In genomic region chr4:15233626-15234025, GRCh38 we compare ENCODE assay signal across 8 cellular contexts.
DNase-seq lines count a peak whose midpoint lies in the region; ATAC-seq, FAIRE-seq and TF ChIP-seq lines count a peak whose summit lies in the region.

No MANE protein-coding gene starts in this region.

- POLR2A ChIA-PET in SK-N-SH (lab: Yijun Ruan, JAX) = no interaction called here

- H2AFZ ChIP-seq in astrocyte (ENCODE audit: low read depth, low read length) (peak overlapping the region; percentile 31), SK-N-SH (ENCODE audit: low read depth) (no peak overlapping the region)

- H3K79me2 ChIP-seq in astrocyte (ENCODE audit: insufficient read depth, low read length) (no peaks in the 10 kb centered on the region), SK-N-SH (ENCODE audit: insufficient read depth) (no peaks in the 10 kb centered on the region)

- TF ChIP-seq CTCF in GM13976 (IDR thresholded peaks at IDR 0.05; ENCODE audit: borderline replicate concordance, control extremely low read depth, extremely low read depth, insufficient read depth, missing control alignments) (no peak), astrocyte (IDR thresholded peaks at IDR 0.05; ENCODE audit: insufficient read depth, low read depth, low read length) (no peak), SK-N-SH (IDR thresholded peaks at IDR 0.05) (no peak)

- no peaks in the 10 kb centered on the region for H3K9me2 ChIP-seq in SK-N-SH

- H3K4me2 ChIP-seq in astrocyte (ENCODE audit: low read length) (peak overlapping the region; percentile 78), SK-N-SH (no peak overlapping the region)

- 93% methylated on average over 5 of the region's 5 CpGs for WGBS in SK-N-SH (ENCODE audit: low lambda C conversion rate)

- H3F3A ChIP-seq in SK-N-SH (replicated peaks; ENCODE audit: insufficient read depth) = peaks cover 10% of the 10 kb centered on the region

- H3K27me3 ChIP-seq in astrocyte (ENCODE audit: insufficient read depth, low read length) (peaks cover 4% of the 10 kb centered on the region), rectal smooth muscle tissue (ENCODE audit: control insufficient read depth, insufficient read depth, low read length) (no peaks in the 10 kb centered on the region), SK-N-SH (ENCODE audit: insufficient read depth) (no peaks in the 10 kb centered on the region)

- TF ChIP-seq RAD21 in SK-N-SH (IDR thresholded peaks at IDR 0.05; ENCODE audit: low read length) = no peak

- H3K4me1 Mint-ChIP-seq in astrocyte (ENCODE audit: low read depth, unreplicated experiment) = peaks cover 47% of the 10 kb centered on the region

- no peak for TF ChIP-seq EP300 in SK-N-SH (IDR thresholded peaks at IDR 0.05; ENCODE audit: borderline replicate concordance in 1 of 2, low read depth in 1 of 2, low read length in 1 of 2)

- no peaks in the 10 kb centered on the region for H4K20me1 ChIP-seq in astrocyte (ENCODE audit: insufficient read depth, low read length)
- H4K20me1 ChIP-seq in SK-N-SH (ENCODE audit: insufficient read depth) = no peaks in the 10 kb centered on the region

- CTCF ChIA-PET in SK-N-SH (lab: Yijun Ruan, JAX) = interaction anchor here (1.3 to 4.4 kb wide), 5 partner anchors 9 to 237 kb away, joined by 3 to 64 read pairs (median 24); partner anchors contain the start of gene CC2D2A

- peaks cover 44% of the 10 kb centered on the region for H3K4me1 ChIP-seq in astrocyte (ENCODE audit: insufficient read depth, low read length)
- peaks cover 8% of the 10 kb centered on the region for H3K4me1 ChIP-seq in rectal smooth muscle tissue (ENCODE audit: control insufficient read depth, insufficient read depth, low read length)
- peaks cover 13 to 26% of the 10 kb centered on the region in 2 experiments for H3K4me1 ChIP-seq in SK-N-SH (ENCODE audit: control insufficient read depth in 1 of 2, insufficient read depth in 2 of 2, low read depth in 1 of 2, low read length in 1 of 2)

- H3K27ac Mint-ChIP-seq in astrocyte (ENCODE audit: unreplicated experiment) = peak overlapping the region; percentile 84

- peak overlapping the region; percentile 75 for H3K9ac ChIP-seq in astrocyte (ENCODE audit: low read length)
- no peak overlapping the region for H3K9ac ChIP-seq in rectal smooth muscle tissue (ENCODE audit: low read length)
- H3K9ac ChIP-seq in SK-N-SH = no peak overlapping the region

- H3K9me3 ChIP-seq in astrocyte (ENCODE audit: insufficient read depth, low read depth, low read length) (no peaks in the 10 kb centered on the region), SK-N-SH (no peaks in the 10 kb centered on the region)

- H3K36me3 ChIP-seq in astrocyte (ENCODE audit: insufficient read depth, low read length) = no peaks in the 10 kb centered on the region
- no peaks in the 10 kb centered on the region for H3K36me3 ChIP-seq in rectal smooth muscle tissue (ENCODE audit: control insufficient read depth, insufficient read depth, low read length)
- no peaks in the 10 kb centered on the region for H3K36me3 ChIP-seq in SK-N-SH (replicated peaks in 1 of 2; ENCODE audit: control insufficient read depth in 1 of 2, insufficient read depth in 2 of 2, low read length in 1 of 2)

- DNase-seq in GM13976 (ENCODE audit: low spot score) (peak; percentile 27), astrocyte (ENCODE audit: low read depth) (peak; percentile 12), NCI-H187 (lab: John Stamatoyannopoulos, UW) (no peak), SIG-M5 treated with dmso at 0.1 percent for 504 hours (lab: John Stamatoyannopoulos, UW; ENCODE audit: unreplicated experiment) (no peak), SK-N-SH (no peak), islet precursor cell (no peak)

- no peak for FAIRE-seq in astrocyte (lab: Jason Lieb, UNC)

- ATAC-seq in HG02870 (IDR thresholded peaks at IDR 0.05; ENCODE audit: unreplicated experiment) = peak; percentile 57

- no peak overlapping the region for H3K4me3 Mint-ChIP-seq in astrocyte (ENCODE audit: unreplicated experiment)

- H3K27ac ChIP-seq in astrocyte (ENCODE audit: low read depth, low read length) (peak overlapping the region; percentile 89), rectal smooth muscle tissue (ENCODE audit: low read depth, low read length) (peak overlapping the region; percentile 6), SK-N-SH (ENCODE audit: low read depth in 2 of 2, low read length in 1 of 2) (no peak overlapping the region)

- H3K36me3 Mint-ChIP-seq in astrocyte (ENCODE audit: low read depth, unreplicated experiment) = no peaks in the 10 kb centered on the region

- H3K27me3 Mint-ChIP-seq in astrocyte (ENCODE audit: low read depth, unreplicated experiment) = no peaks in the 10 kb centered on the region

- no peaks in the 10 kb centered on the region for H3K9me3 Mint-ChIP-seq in astrocyte (ENCODE audit: unreplicated experiment)

- in situ Hi-C loops in GM13976 (cut with MboI; ENCODE audit: low sequenced_read_pairs, unreplicated experiment) = loop anchor here (10.0 to 25.0 kb wide), 3 partner anchors 161 to 429 kb away; partner anchors contain the start of gene FBXL5

- peak overlapping the region; percentile 12 for H3K4me3 ChIP-seq in astrocyte (ENCODE audit: insufficient read depth, low read depth, low read length)
- no peak overlapping the region for H3K4me3 ChIP-seq in rectal smooth muscle tissue (ENCODE audit: low read length)
- no peak overlapping the region for H3K4me3 ChIP-seq in SK-N-SH (ENCODE audit: low read depth in 2 of 2, low read length in 1 of 2)

TF ChIP-seq in SK-N-SH, 30 proteins besides CTCF, POLR2A, EP300 and RAD21 (continues in another document):
- TF ChIP-seq RXRA (IDR thresholded peaks at IDR 0.05; ENCODE audit: borderline replicate concordance, low read depth) (no peak), RCOR1 (IDR thresholded peaks at IDR 0.05; ENCODE audit: low read length) (no peak), FOSL2 (IDR thresholded peaks at IDR 0.05; ENCODE audit: borderline replicate concordance, low read depth) (no peak), JUND (IDR thresholded peaks at IDR 0.05) (no peak), RFX5 (IDR thresholded peaks at IDR 0.05; ENCODE audit: low read length) (no peak), TCF12 (IDR thresholded peaks at IDR 0.05) (no peak), USF2 (IDR thresholded peaks at IDR 0.05; ENCODE audit: borderline replicate concordance, low read depth, low read length) (no peak), NRF1 (IDR thresholded peaks at IDR 0.05; ENCODE audit: low read depth, low read length) (no peak), ELF1 (IDR thresholded peaks at IDR 0.05) (no peak), FOXJ3 (CRISPR knock-in tag; IDR thresholded peaks at IDR 0.05) (no peak), MXI1 (IDR thresholded peaks at IDR 0.05; ENCODE audit: low read depth, low read length) (no peak), GATA2 (CRISPR knock-in tag; IDR thresholded peaks at IDR 0.05) (no peak), REST (IDR thresholded peaks at IDR 0.05; ENCODE audit: low read depth, low read length) (no peak), GABPA (IDR thresholded peaks at IDR 0.05; ENCODE audit: low read depth) (no peak), PBX3 (IDR thresholded peaks at IDR 0.05) (no peak)

Comparison
In these comparisons a context has a peak if more than half of its experiments do, and no peak if none do; other contexts are left out.
1. DNase-seq: peak in GM13976 (single experiment) and astrocyte (single experiment); none in NCI-H187 (0 of 2), SIG-M5 treated with dmso at 0.1 percent for 504 hours (single experiment), SK-N-SH (single experiment) and islet precursor cell (single experiment).
2. H3K27ac ChIP-seq: peak in astrocyte (single experiment) and rectal smooth muscle tissue (single experiment); none in SK-N-SH (0 of 2).